ENCODE assay signal across 32 cellular contexts in genomic region chr14:97468220-97468619, GRCh38.
"Had no signal": no experiment of that assay in that cellular context is flagged by ENCODE, and none has a peak within 500 bp of the region (broad histone marks: within the 10 kb centered on the region; RNA-seq: fewer than 3 reads in every experiment).

No MANE protein-coding gene starts in this region.

- H3K27ac ChIP-seq: brain microvascular endothelial cell, coronary artery, dorsolateral prefrontal cortex, esophagus squamous epithelium, gastroesophageal sphincter, heart right ventricle had no signal

- H3K9me3 ChIP-seq: esophagus squamous epithelium, heart right ventricle had no signal

- H3K4me3 ChIP-seq: coronary artery, dorsolateral prefrontal cortex, esophagus squamous epithelium, gastroesophageal sphincter, heart right ventricle had no signal

- FAIRE-seq: astrocyte, bronchial epithelial cell had no signal

- H3K4me3 Mint-ChIP-seq: activated CD4-positive, alpha-beta memory T cell treated with anti-CD3 and anti-CD28 coated beads for 36 hours; activated CD4-positive, alpha-beta T cell treated with anti-CD3 and anti-CD28 coated beads for 36 hours; activated CD4-positive, alpha-beta T cell treated with anti-CD3 and anti-CD28 coated beads, Interleukin-2, amount 10 ng/mL, durations not matched to agents 24 days and 14 days; activated CD8-positive, alpha-beta memory T cell treated with anti-CD3 and anti-CD28 coated beads, Interleukin-2, amount 10 ng/mL, durations not matched to agents 7 days and 5 days; activated CD8-positive, alpha-beta T cell treated with anti-CD3 and anti-CD28 coated beads, Interleukin-2, amount 10 ng/mL, durations not matched to agents 7 days and 5 days; activated naive CD4-positive, alpha-beta T cell treated with anti-CD3 and anti-CD28 coated beads for 36 hours; activated naive CD4-positive, alpha-beta T cell treated with anti-CD3 and anti-CD28 coated beads, Interleukin-2, amount 50 U/mL, for 24 hours; activated naive CD8-positive, alpha-beta T cell treated with anti-CD3 and anti-CD28 coated beads, Interleukin-2, amount 10 ng/mL, durations not matched to agents 7 days and 5 days; activated T-helper 1 cell treated with anti-CD3 and anti-CD28 coated beads, Interleukin-12 subunit alpha, Interleukin-12 subunit beta, Interleukin-2, Interleukin-4 antibody, amounts not matched to agents 30 ng/mL and 10 ng/mL and 1 ng/mL, durations not matched to agents 14 hours and 24 hours and 36 hours; central memory CD8-positive, alpha-beta T cell; dendritic cell treated with granulocyte-macrophage colony-stimulating factor and Interleukin-4, amounts not matched to agents 40 ng/mL and 50 ng/mL, for 4 days had no signal

- H3K4me1 Mint-ChIP-seq: activated CD8-positive, alpha-beta memory T cell treated with anti-CD3 and anti-CD28 coated beads, Interleukin-2, amount 10 ng/mL, durations not matched to agents 7 days and 5 days; activated naive CD8-positive, alpha-beta T cell treated with anti-CD3 and anti-CD28 coated beads, Interleukin-2, amount 10 ng/mL, durations not matched to agents 7 days and 5 days had no signal

- H3K36me3 ChIP-seq: brain microvascular endothelial cell, esophagus squamous epithelium, gastroesophageal sphincter, heart right ventricle had no signal

- H3K27me3 ChIP-seq: brain microvascular endothelial cell had no signal

- ATAC-seq: activated CD4-positive, alpha-beta T cell treated with anti-CD3 and anti-CD28 coated beads for 36 hours; activated CD8-positive, alpha-beta memory T cell treated with anti-CD3 and anti-CD28 coated beads, Interleukin-2, amount 10 ng/mL, durations not matched to agents 7 days and 5 days; activated CD8-positive, alpha-beta T cell treated with anti-CD3 and anti-CD28 coated beads, Interleukin-2, amount 10 ng/mL, durations not matched to agents 7 days and 5 days; gastroesophageal sphincter; heart right ventricle had no signal

- H3K27me3 Mint-ChIP-seq: activated CD4-positive, alpha-beta memory T cell treated with anti-CD3 and anti-CD28 coated beads for 36 hours; activated CD4-positive, alpha-beta T cell treated with anti-CD3 and anti-CD28 coated beads for 36 hours; activated CD4-positive, alpha-beta T cell treated with anti-CD3 and anti-CD28 coated beads, Interleukin-2, amount 10 ng/mL, durations not matched to agents 24 days and 14 days; activated CD8-positive, alpha-beta memory T cell treated with anti-CD3 and anti-CD28 coated beads, Interleukin-2, amount 10 ng/mL, durations not matched to agents 7 days and 5 days; activated naive CD4-positive, alpha-beta T cell treated with anti-CD3 and anti-CD28 coated beads, Interleukin-2, amount 50 U/mL, for 24 hours; activated naive CD8-positive, alpha-beta T cell treated with anti-CD3 and anti-CD28 coated beads, Interleukin-2, amount 10 ng/mL, durations not matched to agents 7 days and 5 days; central memory CD8-positive, alpha-beta T cell had no signal

- H3K4me1 ChIP-seq: esophagus squamous epithelium, gastroesophageal sphincter, heart right ventricle had no signal

- H3K27ac Mint-ChIP-seq: activated CD4-positive, alpha-beta memory T cell treated with anti-CD3 and anti-CD28 coated beads for 36 hours; activated CD4-positive, alpha-beta T cell treated with anti-CD3 and anti-CD28 coated beads for 36 hours; activated CD4-positive, alpha-beta T cell treated with anti-CD3 and anti-CD28 coated beads, Interleukin-2, amount 10 ng/mL, durations not matched to agents 24 days and 14 days; activated CD8-positive, alpha-beta memory T cell treated with anti-CD3 and anti-CD28 coated beads, Interleukin-2, amount 10 ng/mL, durations not matched to agents 7 days and 5 days; activated CD8-positive, alpha-beta T cell treated with anti-CD3 and anti-CD28 coated beads, Interleukin-2, amount 10 ng/mL, durations not matched to agents 7 days and 5 days; activated naive CD4-positive, alpha-beta T cell treated with anti-CD3 and anti-CD28 coated beads for 36 hours; activated naive CD4-positive, alpha-beta T cell treated with anti-CD3 and anti-CD28 coated beads, Interleukin-2, amount 50 U/mL, for 24 hours; activated naive CD8-positive, alpha-beta T cell treated with anti-CD3 and anti-CD28 coated beads, Interleukin-2, amount 10 ng/mL, durations not matched to agents 7 days and 5 days; activated T-helper 1 cell treated with anti-CD3 and anti-CD28 coated beads, Interleukin-12 subunit alpha, Interleukin-12 subunit beta, Interleukin-2, Interleukin-4 antibody, amounts not matched to agents 30 ng/mL and 10 ng/mL and 1 ng/mL, durations not matched to agents 14 hours and 24 hours and 36 hours; activated T-helper 2 cell treated with anti-CD3 and anti-CD28 coated beads, Interferon-gamma antibody, Interleukin-2, Interleukin-4, amounts not matched to agents 10 μg/mL and 5 μg/mL and 100 μg/mL, durations not matched to agents 14 hours and 24 hours and 36 hours; dendritic cell treated with granulocyte-macrophage colony-stimulating factor and Interleukin-4, amounts not matched to agents 40 ng/mL and 50 ng/mL, for 4 days had no signal

- DNase-seq: activated CD4-positive, alpha-beta memory T cell treated with anti-CD3 and anti-CD28 coated beads for 36 hours; activated CD4-positive, alpha-beta T cell treated with anti-CD3 and anti-CD28 coated beads for 36 hours; activated CD4-positive, alpha-beta T cell treated with anti-CD3 and anti-CD28 coated beads, Interleukin-2, amount 10 ng/mL, durations not matched to agents 24 days and 14 days; activated CD4-positive, CD25-positive, alpha-beta regulatory T cell; activated CD4-positive, CD25-positive, alpha-beta regulatory T cell treated with anti-CD3 and anti-CD28 coated beads, Interleukin-2, amount 50 U/mL, for 72 hours; activated CD8-positive, alpha-beta memory T cell treated with anti-CD3 and anti-CD28 coated beads, Interleukin-2, amount 10 ng/mL, durations not matched to agents 7 days and 5 days; activated CD8-positive, alpha-beta memory T cell treated with anti-CD3 and anti-CD28 coated beads, Interleukin-2, amount 50 U/mL, for 4 hours; activated CD8-positive, alpha-beta T cell treated with anti-CD3 and anti-CD28 coated beads, Interleukin-2, amount 10 ng/mL, durations not matched to agents 7 days and 5 days; activated effector memory CD4-positive, alpha-beta T cell treated with anti-CD3 and anti-CD28 coated beads, Interleukin-2, amount 50 U/mL, for 16 hours; activated naive CD4-positive, alpha-beta T cell treated with anti-CD3 and anti-CD28 coated beads for 36 hours; activated naive CD8-positive, alpha-beta T cell treated with anti-CD3 and anti-CD28 coated beads, Interleukin-2, amount 10 ng/mL, durations not matched to agents 7 days and 5 days; activated T-cell treated with anti-CD3 and anti-CD28 coated beads, Interleukin-2, amount 50 U/mL, for 1 hour; activated T-cell treated with anti-CD3 and anti-CD28 coated beads, Interleukin-2, amount 50 U/mL, for 48 hours; amniotic stem cell; anterior cingulate cortex; brain microvascular endothelial cell; dorsolateral prefrontal cortex; effector memory CD4-positive, alpha-beta T cell; erythroblast; esophagus squamous epithelium; foreskin melanocyte; heart right ventricle; T-helper 2 cell had no signal

- H3K9me3 Mint-ChIP-seq: activated CD4-positive, alpha-beta memory T cell treated with anti-CD3 and anti-CD28 coated beads for 36 hours; central memory CD8-positive, alpha-beta T cell; dendritic cell treated with granulocyte-macrophage colony-stimulating factor and Interleukin-4, amounts not matched to agents 40 ng/mL and 50 ng/mL, for 4 days had no signal
